In genomic region chr2:2919026-2919425, GRCh38 we compare ENCODE assay signal across 15 cellular contexts.
DNase-seq lines count a peak whose midpoint lies in the region; TF ChIP-seq lines count a peak whose summit lies in the region.
"Had no signal": no experiment of that assay in that cellular context is flagged by ENCODE, and none has a peak within 500 bp of the region (broad histone marks: within the 10 kb centered on the region; RNA-seq: fewer than 3 reads in every experiment).

No MANE protein-coding gene starts in this region.

- no peak for TF ChIP-seq EP300 in esophagus muscularis mucosa (IDR thresholded peaks at IDR 0.05)

- 72% methylated on average over 5 of the region's 5 CpGs for WGBS in esophagus muscularis mucosa

- H3K36me3 ChIP-seq in esophagus muscularis mucosa (no peaks in the 10 kb centered on the region), vagina (no peaks in the 10 kb centered on the region)
- H3K36me3 ChIP-seq: HAP-1 had no signal

- no peak for TF ChIP-seq POLR2A in esophagus muscularis mucosa (IDR thresholded peaks at IDR 0.05; ENCODE audit: low read depth)
- no peak for TF ChIP-seq POLR2A in vagina (IDR thresholded peaks at IDR 0.05)

- peaks cover 0 to 10% (median 0%) of the 10 kb centered on the region in 4 donors for H3K27me3 ChIP-seq in esophagus muscularis mucosa
- no peaks in the 10 kb centered on the region for H3K27me3 ChIP-seq in vagina

- intact Hi-C loops in esophagus muscularis mucosa (cut with DNase I): no loop called here
- intact Hi-C loops in vagina (cut with DNase I): no loop called here

- H3K27ac ChIP-seq in esophagus muscularis mucosa (replicated peaks in 1 of 4) (no peak overlapping the region), vagina (no peak overlapping the region)

- H3K4me1 ChIP-seq in esophagus muscularis mucosa (no peaks in the 10 kb centered on the region), vagina (no peaks in the 10 kb centered on the region)
- H3K4me1 ChIP-seq: HAP-1 had no signal

- DNase-seq in activated effector memory CD4-positive, alpha-beta T cell treated with anti-CD3 and anti-CD28 coated beads, Interleukin-2, amount 50 U/mL, for 16 hours: peak; percentile 13
- DNase-seq in activated effector memory CD4-positive, alpha-beta T cell treated with Interleukin-2 at 50 U/mL for 16 hours: no peak
- DNase-seq in esophagus muscularis mucosa (ENCODE audit: extremely low spot score) (peak; percentile 80), islet precursor cell (peak; percentile 5), vagina (ENCODE audit: extremely low spot score in 2 of 2) (peak; percentile 32 to 90), inferior parietal cortex (ENCODE audit: extremely low spot score) (no peak), SKM-1 treated with dmso at 0.1 percent for 144 hours (lab: John Stamatoyannopoulos, UW; ENCODE audit: unreplicated experiment) (no peak)
- DNase-seq: C1 segment of cervical spinal cord; Calu3; CD4-positive, alpha-beta memory T cell; COR-L47; DMS53; GOT3; HFFc6 had no signal

- no peak for TF ChIP-seq CTCF in esophagus muscularis mucosa (IDR thresholded peaks at IDR 0.05)
- TF ChIP-seq CTCF in vagina (IDR thresholded peaks at IDR 0.05): no peak

- H3K4me3 ChIP-seq in esophagus muscularis mucosa (no peak overlapping the region), vagina (no peak overlapping the region)
- H3K4me3 ChIP-seq: HAP-1 had no signal

- H3K9me3 ChIP-seq in esophagus muscularis mucosa: peaks cover 0 to 10% (median 3%) of the 10 kb centered on the region in 4 donors
- peaks cover 11% of the 10 kb centered on the region for H3K9me3 ChIP-seq in vagina
- H3K9me3 ChIP-seq: HAP-1 had no signal

Comparison
In these comparisons a context has a peak if more than half of its experiments do, and no peak if none do; other contexts are left out.
1. DNase-seq: peak in activated effector memory CD4-positive, alpha-beta T cell treated with anti-CD3 and anti-CD28 coated beads, Interleukin-2, amount 50 U/mL, for 16 hours (single experiment), esophagus muscularis mucosa (single experiment), islet precursor cell (single experiment) and vagina (2 of 2); none in activated effector memory CD4-positive, alpha-beta T cell treated with Interleukin-2 at 50 U/mL for 16 hours (single experiment), inferior parietal cortex (single experiment) and SKM-1 treated with dmso at 0.1 percent for 144 hours (single experiment).